Comparison of ENCODE assay signal across 8 cellular contexts in genomic region chr7:92691578-92691977, GRCh38.
A peak's percentile ranks its signal among the peaks of the same experiment; 100 is the strongest.
DNase-seq lines count a peak whose midpoint lies in the region; ATAC-seq, FAIRE-seq and TF ChIP-seq lines count a peak whose summit lies in the region.

No MANE protein-coding gene starts in this region.

- H3K9me3 Mint-ChIP-seq in Calu3 (ENCODE audit: low read depth, unreplicated experiment), result no peaks in the 10 kb centered on the region
- no peaks in the 10 kb centered on the region for H3K9me3 Mint-ChIP-seq in astrocyte (ENCODE audit: unreplicated experiment)

- no peaks in the 10 kb centered on the region for H3K9me3 ChIP-seq in astrocyte (ENCODE audit: insufficient read depth, low read depth, low read length)

- H3K4me3 ChIP-seq in astrocyte (ENCODE audit: insufficient read depth, low read depth, low read length), result no peak overlapping the region

- H3K27ac Mint-ChIP-seq in Calu3 (ENCODE audit: unreplicated experiment) (no peak overlapping the region), astrocyte (ENCODE audit: unreplicated experiment) (no peak overlapping the region)

- H3K4me1 Mint-ChIP-seq in Calu3 (ENCODE audit: low read depth, unreplicated experiment) (peaks cover 28% of the 10 kb centered on the region), astrocyte (ENCODE audit: low read depth, unreplicated experiment) (peaks cover 25% of the 10 kb centered on the region)

- H4K20me1 ChIP-seq in astrocyte (ENCODE audit: insufficient read depth, low read length), result no peaks in the 10 kb centered on the region

- intact Hi-C loops in Calu3 (cut with micrococcal nuclease; ENCODE audit: unreplicated experiment), result loop anchor here (2.0 to 5.0 kb wide), 2 partner anchors 133 to 366 kb away; no protein-coding TSS in a partner anchor

- H3K36me3 Mint-ChIP-seq in Calu3 (ENCODE audit: insufficient read depth, unreplicated experiment), result peaks cover 34% of the 10 kb centered on the region
- peaks cover 19% of the 10 kb centered on the region for H3K36me3 Mint-ChIP-seq in astrocyte (ENCODE audit: low read depth, unreplicated experiment)

- FAIRE-seq in astrocyte (lab: Jason Lieb, UNC) (peak; percentile 43), GM12892 (lab: Jason Lieb, UNC) (no peak)

- BruUV-seq in Calu3 (replicated peaks; lab: Mats Ljungman, UMichigan), result no TSS peak

- H3K4me2 ChIP-seq in astrocyte (ENCODE audit: low read length), result no peak overlapping the region

- no peak overlapping the region for H2AFZ ChIP-seq in astrocyte (ENCODE audit: low read depth, low read length)

- peak overlapping the region; percentile 48 for H3K27ac ChIP-seq in astrocyte (ENCODE audit: low read depth, low read length)

- ATAC-seq in GM18873 (IDR thresholded peaks at IDR 0.05; ENCODE audit: low FRiP score, unreplicated experiment), result peak; percentile 78
- peak; percentile 93 for ATAC-seq in HG03175 (IDR thresholded peaks at IDR 0.05; ENCODE audit: unreplicated experiment)

- TF ChIP-seq CTCF in Calu3 (IDR thresholded peaks at IDR 0.05; ENCODE audit: unreplicated experiment), result peak; percentile 17
- peak; percentile 51 for TF ChIP-seq CTCF in astrocyte (IDR thresholded peaks at IDR 0.05; ENCODE audit: insufficient read depth, low read depth, low read length)

- CTCF ChIA-PET in Calu3 (lab: Charles Lee), result no interaction called here

- DNase-seq in Calu3 (no peak), NCI-H748 (lab: John Stamatoyannopoulos, UW; ENCODE audit: unreplicated experiment) (peak; percentile 68), astrocyte (ENCODE audit: low read depth) (peak; percentile 36), left kidney (ENCODE audit: low read depth, low spot score) (peak; percentile 77), GM12892 (ENCODE audit: insufficient read length) (no peak), cortex of kidney (lab: John Stamatoyannopoulos, UW) (no peak)

- H3K36me3 ChIP-seq in astrocyte (ENCODE audit: insufficient read depth, low read length), result no peaks in the 10 kb centered on the region

- H3K4me3 Mint-ChIP-seq in Calu3 (ENCODE audit: low read depth, unreplicated experiment) (no peak overlapping the region), astrocyte (ENCODE audit: unreplicated experiment) (no peak overlapping the region)

- no peak for TF ChIP-seq POLR2A in GM12892 (IDR thresholded peaks at IDR 0.05; ENCODE audit: low read depth, low read length)

- H3K4me1 ChIP-seq in astrocyte (ENCODE audit: insufficient read depth, low read length), result peaks cover 19% of the 10 kb centered on the region

- H3K9ac ChIP-seq in astrocyte (ENCODE audit: low read length), result no peak overlapping the region

- H3K27me3 ChIP-seq in astrocyte (ENCODE audit: insufficient read depth, low read length), result no peaks in the 10 kb centered on the region

- no peaks in the 10 kb centered on the region for H3K27me3 Mint-ChIP-seq in Calu3 (ENCODE audit: unreplicated experiment)
- no peaks in the 10 kb centered on the region for H3K27me3 Mint-ChIP-seq in astrocyte (ENCODE audit: low read depth, unreplicated experiment)

- H3K79me2 ChIP-seq in astrocyte (ENCODE audit: insufficient read depth, low read length), result peaks cover 59% of the 10 kb centered on the region

Comparison
In these comparisons a context has a peak if more than half of its experiments do, and no peak if none do; other contexts are left out.
1. DNase-seq: peak in NCI-H748 (single experiment), astrocyte (single experiment) and left kidney (single experiment); none in Calu3 (single experiment), GM12892 (single experiment) and cortex of kidney (single experiment).